Comparison of ENCODE assay signal across 20 cellular contexts in genomic region chr7:135257790-135258189, GRCh38. TPM values are rescaled to one million over a fixed set of nuclear protein-coding genes. Genes with fewer than 3 reads are reported as not detected.
A peak's percentile ranks its signal among the peaks of the same experiment; 100 is the strongest.
DNase-seq lines count a peak whose midpoint lies in the region; ATAC-seq, FAIRE-seq and TF ChIP-seq lines count a peak whose summit lies in the region.
"Had no signal": no experiment of that assay in that cellular context is flagged by ENCODE, and none has a peak within 500 bp of the region (broad histone marks: within the 10 kb centered on the region; RNA-seq: fewer than 3 reads in every experiment).

No MANE protein-coding gene starts in this region.

- H3K9ac ChIP-seq in astrocyte (ENCODE audit: low read length): no peak overlapping the region
- H3K9ac ChIP-seq: BLaER1 treated with 17β-estradiol and CSF1 and Interleukin-3, amounts not matched to agents 10 nM and 100 nM had no signal

- H3K9me3 Mint-ChIP-seq in astrocyte (ENCODE audit: unreplicated experiment): no peaks in the 10 kb centered on the region
- H3K9me3 Mint-ChIP-seq: CD8-positive, alpha-beta T cell had no signal

- H3K36me3 Mint-ChIP-seq in astrocyte (ENCODE audit: low read depth, unreplicated experiment): no peaks in the 10 kb centered on the region
- H3K36me3 Mint-ChIP-seq: CD8-positive, alpha-beta T cell had no signal

- no peak for TF ChIP-seq POLR2A in right lobe of liver (IDR thresholded peaks at IDR 0.05)

- H3K4me3 Mint-ChIP-seq in astrocyte (ENCODE audit: unreplicated experiment): peak overlapping the region; percentile 40
- H3K4me3 Mint-ChIP-seq: B cell; CD8-positive, alpha-beta T cell had no signal

- peaks cover 2% of the 10 kb centered on the region for H3K9me3 ChIP-seq in astrocyte (ENCODE audit: insufficient read depth, low read depth, low read length)
- H3K9me3 ChIP-seq in right lobe of liver: no peaks in the 10 kb centered on the region
- H3K9me3 ChIP-seq: HAP-1 had no signal

- TF ChIP-seq CTCF in astrocyte (IDR thresholded peaks at IDR 0.05; ENCODE audit: insufficient read depth, low read depth, low read length) (no peak), right lobe of liver (IDR thresholded peaks at IDR 0.05) (no peak)

- ATAC-seq in left colon (peak; percentile 59), right lobe of liver (peak; percentile 47 to 65 (median 60)), GM19467 (IDR thresholded peaks at IDR 0.05; ENCODE audit: unreplicated experiment) (no peak), GM19455 (IDR thresholded peaks at IDR 0.05; ENCODE audit: unreplicated experiment) (no peak)
- ATAC-seq: CD8-positive, alpha-beta T cell had no signal

- no peaks in the 10 kb centered on the region for H4K20me1 ChIP-seq in astrocyte (ENCODE audit: insufficient read depth, low read length)

- H3K36me3 ChIP-seq in astrocyte (ENCODE audit: insufficient read depth, low read length) (no peaks in the 10 kb centered on the region), right lobe of liver (no peaks in the 10 kb centered on the region)
- H3K36me3 ChIP-seq: BLaER1 treated with 17β-estradiol and CSF1 and Interleukin-3, amounts not matched to agents 10 nM and 100 nM; HAP-1 had no signal

- WGBS in right lobe of liver (ENCODE audit: insufficient coverage, low coverage, low lambda C conversion rate, missing lambda C conversion rate): 23% methylated on average over 4 of the region's 4 CpGs

- H3K27ac Mint-ChIP-seq in astrocyte (ENCODE audit: unreplicated experiment): no peak overlapping the region
- H3K27ac Mint-ChIP-seq: B cell; CD8-positive, alpha-beta T cell had no signal

- no peaks in the 10 kb centered on the region for H3K79me2 ChIP-seq in astrocyte (ENCODE audit: insufficient read depth, low read length)

- H3K4me1 ChIP-seq in astrocyte (ENCODE audit: insufficient read depth, low read length) (peaks cover 22% of the 10 kb centered on the region), right lobe of liver (peaks cover 0 to 7% (median 0%) of the 10 kb centered on the region in 4 donors)
- H3K4me1 ChIP-seq: HAP-1 had no signal

- H3K4me2 ChIP-seq in astrocyte (ENCODE audit: low read length): no peak overlapping the region
- H3K4me2 ChIP-seq: BLaER1 treated with 17β-estradiol and CSF1 and Interleukin-3, amounts not matched to agents 10 nM and 100 nM had no signal

- no peak for FAIRE-seq in astrocyte (lab: Jason Lieb, UNC)
- FAIRE-seq: H1 had no signal

- intact Hi-C loops in left colon (cut with DNase I, micrococcal nuclease): no loop called here
- intact Hi-C loops in right lobe of liver (cut with DNase I): no loop called here
- intact Hi-C loops in posterior vena cava (cut with DNase I): no loop called here

- peak; percentile 24 for DNase-seq in DMS53 (lab: John Stamatoyannopoulos, UW)
- no peak for DNase-seq in DMS53 treated with DMSO at 0.1 percent for 48 hours (lab: John Stamatoyannopoulos, UW; ENCODE audit: unreplicated experiment)
- DNase-seq in astrocyte (ENCODE audit: low read depth): no peak
- no peak for DNase-seq in left colon
- DNase-seq in right lobe of liver: no peak
- no peak for DNase-seq in posterior vena cava (ENCODE audit: low spot score)
- DNase-seq: Calu3; CD8-positive, alpha-beta T cell; DMS79; GDM1 had no signal

- no peaks in the 10 kb centered on the region for H3K27me3 ChIP-seq in astrocyte (ENCODE audit: insufficient read depth, low read length)
- no peaks in the 10 kb centered on the region for H3K27me3 ChIP-seq in right lobe of liver
- H3K27me3 ChIP-seq: BLaER1 treated with 17β-estradiol and CSF1 and Interleukin-3, amounts not matched to agents 10 nM and 100 nM had no signal

- H2AFZ ChIP-seq in astrocyte (ENCODE audit: low read depth, low read length): no peak overlapping the region

- no peaks in the 10 kb centered on the region for H3K27me3 Mint-ChIP-seq in astrocyte (ENCODE audit: low read depth, unreplicated experiment)

- peaks cover 36% of the 10 kb centered on the region for H3K4me1 Mint-ChIP-seq in astrocyte (ENCODE audit: low read depth, unreplicated experiment)
- H3K4me1 Mint-ChIP-seq: B cell had no signal

- H3K4me3 ChIP-seq in astrocyte (ENCODE audit: insufficient read depth, low read depth, low read length) (no peak overlapping the region), right lobe of liver (no peak overlapping the region)
- H3K4me3 ChIP-seq: BLaER1 treated with 17β-estradiol and CSF1 and Interleukin-3, amounts not matched to agents 10 nM and 100 nM; HAP-1 had no signal

- H3K27ac ChIP-seq in astrocyte (ENCODE audit: low read depth, low read length): no peak overlapping the region
- H3K27ac ChIP-seq in right lobe of liver: no peak overlapping the region
- H3K27ac ChIP-seq: 22Rv1; BLaER1 treated with 17β-estradiol and CSF1 and Interleukin-3, amounts not matched to agents 10 nM and 100 nM had no signal

RNA-seq across cellular contexts. Expression of gene STRA8, which starts 24.2 kb away (rescaled TPM):
- not detected in 2 replicates for total RNA-seq in astrocyte
- total RNA-seq in left colon: not detected
- not detected for total RNA-seq in right lobe of liver
- not detected for total RNA-seq in posterior vena cava
- total RNA-seq: A673; B cell; Calu3; CD8-positive, alpha-beta T cell; Daoy; H1; HT-29 had no signal

RNA-seq across cellular contexts. Expression of gene WDR91, which starts 46.5 kb away (rescaled TPM):
- total RNA-seq in astrocyte (5.5 and 6.6 TPM in 2 replicates), left colon (1 to 10 TPM; 6.3 to 8.8 TPM), right lobe of liver (10 to 100 TPM in 1 of 6 experiments, 1 to 10 TPM in 5; 6.0 to 11.5 (median 8.6) TPM), posterior vena cava (10 to 100 TPM in 1 of 2 donors, 1 to 10 TPM in 1; 9.2 to 11.3 TPM)

Comparison
In these comparisons a context has a peak if more than half of its experiments do, and no peak if none do; other contexts are left out.
1. ATAC-seq: peak in left colon (single experiment) and right lobe of liver (4 of 4); none in GM19467 (single experiment) and GM19455 (single experiment).